In the genomic region with DNA sequence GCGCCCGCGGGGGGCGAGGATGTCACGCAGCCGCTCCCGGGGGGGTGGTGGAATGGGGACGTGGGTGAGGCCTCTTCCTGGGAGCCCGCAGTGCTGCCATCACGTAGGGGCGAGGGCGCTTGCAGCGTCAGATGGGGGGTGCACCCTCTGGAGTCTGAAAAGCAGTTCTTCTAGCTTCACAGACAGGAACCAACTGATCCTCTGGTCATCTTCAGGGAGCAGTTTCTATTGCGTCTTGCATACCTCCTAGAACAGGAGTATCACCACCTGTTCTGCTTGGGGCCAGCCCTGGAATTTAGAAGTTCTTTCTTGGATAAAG, we compare ENCODE assay signal across 1 cellular context.
TF ChIP-seq lines count a peak whose summit lies in the region.

No MANE protein-coding gene starts in this region.

TF ChIP-seq in HepG2, 621 proteins besides CTCF, POLR2A, EP300 and RAD21:
- TF ChIP-seq, protein P1, sequence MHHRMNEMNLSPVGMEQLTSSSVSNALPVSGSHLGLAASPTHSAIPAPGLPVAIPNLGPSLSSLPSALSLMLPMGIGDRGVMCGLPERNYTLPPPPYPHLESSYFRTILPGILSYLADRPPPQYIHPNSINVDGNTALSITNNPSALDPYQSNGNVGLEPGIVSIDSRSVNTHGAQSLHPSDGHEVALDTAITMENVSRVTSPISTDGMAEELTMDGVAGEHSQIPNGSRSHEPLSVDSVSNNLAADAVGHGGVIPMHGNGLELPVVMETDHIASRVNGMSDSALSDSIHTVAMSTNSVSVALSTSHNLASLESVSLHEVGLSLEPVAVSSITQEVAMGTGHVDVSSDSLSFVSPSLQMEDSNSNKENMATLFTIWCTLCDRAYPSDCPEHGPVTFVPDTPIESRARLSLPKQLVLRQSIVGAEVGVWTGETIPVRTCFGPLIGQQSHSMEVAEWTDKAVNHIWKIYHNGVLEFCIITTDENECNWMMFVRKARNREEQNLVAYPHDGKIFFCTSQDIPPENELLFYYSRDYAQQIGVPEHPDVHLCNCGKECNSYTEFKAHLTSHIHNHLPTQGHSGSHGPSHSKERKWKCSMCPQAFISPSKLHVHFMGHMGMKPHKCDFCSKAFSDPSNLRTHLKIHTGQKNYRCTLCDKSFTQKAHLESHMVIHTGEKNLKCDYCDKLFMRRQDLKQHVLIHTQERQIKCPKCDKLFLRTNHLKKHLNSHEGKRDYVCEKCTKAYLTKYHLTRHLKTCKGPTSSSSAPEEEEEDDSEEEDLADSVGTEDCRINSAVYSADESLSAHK (CRISPR knock-in tag; IDR thresholded peaks at IDR 0.05; ENCODE audit: borderline replicate concordance): no peak
- TF ChIP-seq, protein P2, sequence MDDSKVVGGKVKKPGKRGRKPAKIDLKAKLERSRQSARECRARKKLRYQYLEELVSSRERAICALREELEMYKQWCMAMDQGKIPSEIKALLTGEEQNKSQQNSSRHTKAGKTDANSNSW (CRISPR knock-in tag; IDR thresholded peaks at IDR 0.05; ENCODE audit: borderline replicate concordance): no peak
- 0 out of 2 replicates have a peak, but pooled peaks have one; percentile 1 for TF ChIP-seq MTF2 (CRISPR knock-in tag; IDR thresholded peaks at IDR 0.05; ENCODE audit: borderline replicate concordance)
- peak; percentile 26; the same call in 1 of the 2 replicates for TF ChIP-seq GABPB1 (CRISPR knock-in tag; IDR thresholded peaks at IDR 0.05)
- TF ChIP-seq HNRNPK (IDR thresholded peaks at IDR 0.05; ENCODE audit: low read depth, low read length, poor library complexity, severe bottlenecking): peak; percentile 2
- TF ChIP-seq, protein P3, sequence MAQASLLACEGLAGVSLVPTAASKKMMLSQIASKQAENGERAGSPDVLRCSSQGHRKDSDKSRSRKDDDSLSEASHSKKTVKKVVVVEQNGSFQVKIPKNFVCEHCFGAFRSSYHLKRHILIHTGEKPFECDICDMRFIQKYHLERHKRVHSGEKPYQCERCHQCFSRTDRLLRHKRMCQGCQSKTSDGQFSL (CRISPR knock-in tag; IDR thresholded peaks at IDR 0.05): 0 out of 2 replicates have a peak, but pooled peaks have one; percentile 61
